In the genomic region with DNA sequence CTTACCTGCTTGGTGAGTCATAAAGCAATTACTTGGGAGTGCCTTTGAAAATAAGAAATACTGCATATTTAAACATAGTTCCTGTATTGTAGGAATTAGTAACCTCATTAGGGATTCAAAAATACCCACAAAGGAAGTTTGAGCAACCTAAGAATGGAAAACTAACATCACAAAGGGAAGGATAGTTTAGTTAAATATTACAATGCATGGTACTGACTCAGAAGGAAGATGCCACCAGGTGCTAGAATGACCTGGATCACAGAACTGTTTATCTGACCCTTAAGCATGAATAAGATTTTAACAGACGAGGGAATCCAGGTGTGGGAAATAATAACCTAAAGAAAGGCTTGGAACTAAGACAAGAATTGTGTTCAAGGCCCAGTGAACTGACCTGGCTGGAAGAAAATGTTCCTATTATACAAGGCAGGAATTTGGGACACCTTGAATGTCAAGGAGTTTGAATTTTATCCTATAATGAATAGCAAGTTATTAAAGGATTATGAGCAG, we compare ENCODE assay signal across 31 cellular contexts.
DNase-seq lines count a peak whose midpoint lies in the region; ATAC-seq, FAIRE-seq and TF ChIP-seq lines count a peak whose summit lies in the region.
"Had no signal": no experiment of that assay in that cellular context is flagged by ENCODE, and none has a peak within 500 bp of the region (broad histone marks: within the 10 kb centered on the region; RNA-seq: fewer than 3 reads in every experiment).

No MANE protein-coding gene starts in this region.

- H3K9me3 Mint-ChIP-seq in activated naive CD8-positive, alpha-beta T cell treated with anti-CD3 and anti-CD28 coated beads, Interleukin-2, amount 50 U/mL, for 24 hours, result peaks cover 10% of the 10 kb centered on the region
- peaks cover 4% of the 10 kb centered on the region for H3K9me3 Mint-ChIP-seq in activated naive CD8-positive, alpha-beta T cell treated with anti-CD3 and anti-CD28 coated beads for 36 hours
- H3K9me3 Mint-ChIP-seq in GM23338, result no peaks in the 10 kb centered on the region

- H3K4me1 Mint-ChIP-seq in activated naive CD8-positive, alpha-beta T cell treated with anti-CD3 and anti-CD28 coated beads, Interleukin-2, amount 50 U/mL, for 24 hours, result peaks cover 9% of the 10 kb centered on the region
- H3K4me1 Mint-ChIP-seq in activated naive CD8-positive, alpha-beta T cell treated with anti-CD3 and anti-CD28 coated beads for 36 hours, result peaks cover 3% of the 10 kb centered on the region
- peaks cover 24% of the 10 kb centered on the region for H3K4me1 Mint-ChIP-seq in GM23338

- H3K9ac ChIP-seq in keratinocyte (ENCODE audit: control insufficient read depth, extremely low read depth, insufficient read depth, low read length), result no peak overlapping the region
- H3K9ac ChIP-seq: parathyroid adenoma had no signal

- DNase-seq in activated naive CD8-positive, alpha-beta T cell treated with anti-CD3 and anti-CD28 coated beads, Interleukin-2, amount 50 U/mL, for 24 hours, result no peak
- no peak for DNase-seq in activated naive CD8-positive, alpha-beta T cell treated with anti-CD3 and anti-CD28 coated beads for 36 hours
- DNase-seq in ascending aorta (ENCODE audit: low spot score in 2 of 2), result no peak
- DNase-seq in keratinocyte (ENCODE audit: low read depth, low spot score), result no peak
- no peak for DNase-seq in thoracic aorta (ENCODE audit: low spot score)
- no peak for DNase-seq in HTR-8/SVneo (ENCODE audit: insufficient read length, low spot score)
- DNase-seq in NCI-H526 treated with DMSO at 0.1 percent for 48 hours (lab: John Stamatoyannopoulos, UW), result no peak
- DNase-seq in GM23338 (ENCODE audit: low spot score), result no peak
- DNase-seq: activated CD4-positive, CD25-positive, alpha-beta regulatory T cell; activated gamma-delta T cell treated with Interleukin-2 at 50 U/mL for 16 hours; activated T-cell treated with anti-CD3 and anti-CD28 coated beads, Interleukin-2, amount 50 U/mL, for 4 hours; Calu3; DMS79; HCEC 1CT; hippocampal formation; mesenchymal stem cell; NCI-H1436; NCI-H2081; NCI-H2227 treated with DMSO at 0.1 percent for 48 hours; NCI-H748 treated with DMSO at 0.1 percent for 48 hours; stimulated activated CD4-positive, alpha-beta T cell treated with anti-CD3 and anti-CD28 coated beads, Interleukin-1b, Interleukin-23, amount 100 ng/mL, for 48 hours; stimulated activated naive CD4-positive, alpha-beta T cell treated with Interleukin-2 at 50 U/mL for 16 hours; testis had no signal

- H3F3A ChIP-seq in GM23338 (replicated peaks; ENCODE audit: low read depth), result no peaks in the 10 kb centered on the region

- peak overlapping the region; percentile 57 to 63 for H3K27ac ChIP-seq in ascending aorta
- H3K27ac ChIP-seq in keratinocyte (ENCODE audit: control insufficient read depth, insufficient read depth, low read length), result peak overlapping the region; percentile 87
- peak overlapping the region; percentile 54 to 66 for H3K27ac ChIP-seq in thoracic aorta
- no peak overlapping the region; the same call in 1 of the 2 replicates for H3K27ac ChIP-seq in GM23338 (ENCODE audit: low read depth)
- H3K27ac ChIP-seq: parathyroid adenoma, right atrium auricular region had no signal

- peak; percentile 28 for ATAC-seq in activated naive CD8-positive, alpha-beta T cell treated with anti-CD3 and anti-CD28 coated beads, Interleukin-2, amount 50 U/mL, for 24 hours
- ATAC-seq in thoracic aorta (ENCODE audit: insufficient number of reproducible peaks, low FRiP score, low read depth) (no peak), GM23338 (no peak)
- ATAC-seq: activated T-cell treated with anti-CD3 and anti-CD28 coated beads, Interleukin-2, amount 50 U/mL, for 4 hours had no signal

- TF ChIP-seq CTCF in ascending aorta (IDR thresholded peaks at IDR 0.05) (no peak), keratinocyte (optimal IDR thresholded peaks at IDR 0.05 in 1 of 3, IDR thresholded peaks at IDR 0.05 in 1 of 3, conservative IDR thresholded peaks at IDR 0.05 in 1 of 3; ENCODE audit: extremely low read depth in 1 of 3, insufficient read depth in 2 of 3, low read length in 3 of 3) (no peak), thoracic aorta (IDR thresholded peaks at IDR 0.05) (no peak), GM23338 (conservative IDR thresholded peaks at IDR 0.05; ENCODE audit: low read depth in 2 of 2) (no peak)

- no peaks in the 10 kb centered on the region for H3K27me3 Mint-ChIP-seq in activated naive CD8-positive, alpha-beta T cell treated with anti-CD3 and anti-CD28 coated beads, Interleukin-2, amount 50 U/mL, for 24 hours
- H3K27me3 Mint-ChIP-seq in activated naive CD8-positive, alpha-beta T cell treated with anti-CD3 and anti-CD28 coated beads for 36 hours, result no peaks in the 10 kb centered on the region
- no peaks in the 10 kb centered on the region for H3K27me3 Mint-ChIP-seq in GM23338 (ENCODE audit: insufficient read depth, low read depth, poor library complexity)
- H3K27me3 Mint-ChIP-seq: central memory CD8-positive, alpha-beta T cell; dendritic cell treated with granulocyte-macrophage colony-stimulating factor and Interleukin-4, amounts not matched to agents 40 ng/mL and 50 ng/mL, for 4 days; IgD-negative memory B cell had no signal

- H3K9me3 ChIP-seq in ascending aorta (no peaks in the 10 kb centered on the region), keratinocyte (ENCODE audit: control insufficient read depth, low read depth, low read length) (no peaks in the 10 kb centered on the region), thoracic aorta (no peaks in the 10 kb centered on the region)
- H3K9me3 ChIP-seq: right atrium auricular region, testis had no signal

- peak; percentile 88 for FAIRE-seq in keratinocyte (lab: Jason Lieb, UNC)
- no peak for FAIRE-seq in HTR-8/SVneo (lab: Jason Lieb, UNC)
- FAIRE-seq: A204.1, G401.6, TTC549 had no signal

- H3K4me3 ChIP-seq in ascending aorta (no peak overlapping the region), keratinocyte (ENCODE audit: control insufficient read depth in 2 of 3, extremely low read depth in 1 of 3, insufficient read depth in 2 of 3, low read depth in 1 of 3, low read length in 3 of 3) (no peak overlapping the region), thoracic aorta (no peak overlapping the region), GM23338 (no peak overlapping the region)
- H3K4me3 ChIP-seq: right atrium auricular region, testis had no signal

- H3K4me1 ChIP-seq in ascending aorta (peaks cover 9 to 36% of the 10 kb centered on the region in 2 donors), keratinocyte (ENCODE audit: control insufficient read depth, extremely low read depth, insufficient read depth, low read length) (peaks cover 29% of the 10 kb centered on the region), thoracic aorta (ENCODE audit: control insufficient read depth in 1 of 2, low read depth in 2 of 2) (peaks cover 14 to 78% of the 10 kb centered on the region in 2 donors), GM23338 (ENCODE audit: insufficient read depth) (peaks cover 11% of the 10 kb centered on the region; the same call in 1 of the 2 replicates)
- H3K4me1 ChIP-seq: parathyroid adenoma had no signal

- H3K4me2 ChIP-seq in keratinocyte (ENCODE audit: control insufficient read depth, extremely low read depth, insufficient read depth, low read depth, low read length) (no peak overlapping the region), GM23338 (no peak overlapping the region)

- no peak overlapping the region for H3K4me3 Mint-ChIP-seq in activated naive CD8-positive, alpha-beta T cell treated with anti-CD3 and anti-CD28 coated beads, Interleukin-2, amount 50 U/mL, for 24 hours
- no peak overlapping the region for H3K4me3 Mint-ChIP-seq in activated naive CD8-positive, alpha-beta T cell treated with anti-CD3 and anti-CD28 coated beads for 36 hours
- H3K4me3 Mint-ChIP-seq in GM23338, result no peak overlapping the region
- H3K4me3 Mint-ChIP-seq: activated T-cell treated with anti-CD3 and anti-CD28 coated beads, Interleukin-2, amount 50 U/mL, for 4 hours; central memory CD8-positive, alpha-beta T cell; dendritic cell treated with granulocyte-macrophage colony-stimulating factor and Interleukin-4, amounts not matched to agents 40 ng/mL and 50 ng/mL, for 4 days; IgD-negative memory B cell had no signal

- H2AFZ ChIP-seq in keratinocyte (ENCODE audit: control insufficient read depth, low read length), result no peak overlapping the region
- H2AFZ ChIP-seq in GM23338, result no peak overlapping the region
- H2AFZ ChIP-seq: parathyroid adenoma had no signal

- dilution Hi-C loops in keratinocyte (cut with MboI; ENCODE audit: extremely low pct_ligation_motif_present, low sequenced_read_pairs), result no loop called here

- no peaks in the 10 kb centered on the region for H3K9me1 ChIP-seq in keratinocyte (ENCODE audit: control insufficient read depth, extremely low read depth, insufficient read depth, low read length)

- H3K36me3 Mint-ChIP-seq in activated naive CD8-positive, alpha-beta T cell treated with anti-CD3 and anti-CD28 coated beads, Interleukin-2, amount 50 U/mL, for 24 hours (ENCODE audit: low read depth), result peaks cover 27% of the 10 kb centered on the region
- peaks cover 14% of the 10 kb centered on the region for H3K36me3 Mint-ChIP-seq in activated naive CD8-positive, alpha-beta T cell treated with anti-CD3 and anti-CD28 coated beads for 36 hours
- H3K36me3 Mint-ChIP-seq in GM23338 (ENCODE audit: low read depth), result 0 out of 3 replicates have a peak, but pooled peaks cover 2% of the 10 kb centered on the region

- H3K36me3 ChIP-seq in ascending aorta (peaks cover 0 to 3% of the 10 kb centered on the region in 2 donors), keratinocyte (ENCODE audit: control insufficient read depth in 2 of 2, extremely low read depth in 1 of 2, insufficient read depth in 2 of 2, low read length in 2 of 2) (no peaks in the 10 kb centered on the region), thoracic aorta (no peaks in the 10 kb centered on the region), GM23338 (ENCODE audit: insufficient read depth) (no peaks in the 10 kb centered on the region)
- H3K36me3 ChIP-seq: right atrium auricular region had no signal

- intact Hi-C loops in ascending aorta (cut with DNase I), result no loop called here

- no peaks in the 10 kb centered on the region for H3K79me2 ChIP-seq in keratinocyte (ENCODE audit: control insufficient read depth, insufficient read depth, low read length)
- no peaks in the 10 kb centered on the region for H3K79me2 ChIP-seq in GM23338 (replicated peaks; ENCODE audit: insufficient read depth)
- H3K79me2 ChIP-seq: parathyroid adenoma had no signal

- no peaks in the 10 kb centered on the region for H3K9me2 ChIP-seq in GM23338 (ENCODE audit: insufficient read depth)

- H3K27ac Mint-ChIP-seq in activated naive CD8-positive, alpha-beta T cell treated with anti-CD3 and anti-CD28 coated beads, Interleukin-2, amount 50 U/mL, for 24 hours, result no peak overlapping the region
- no peak overlapping the region for H3K27ac Mint-ChIP-seq in activated naive CD8-positive, alpha-beta T cell treated with anti-CD3 and anti-CD28 coated beads for 36 hours
- H3K27ac Mint-ChIP-seq in GM23338, result no peak overlapping the region
- H3K27ac Mint-ChIP-seq: dendritic cell treated with granulocyte-macrophage colony-stimulating factor and Interleukin-4, amounts not matched to agents 40 ng/mL and 50 ng/mL, for 4 days; IgD-negative memory B cell had no signal

- H4K20me1 ChIP-seq in keratinocyte (ENCODE audit: control insufficient read depth, extremely low read depth, insufficient read depth, low read length) (no peaks in the 10 kb centered on the region), GM23338 (replicated peaks; ENCODE audit: insufficient read depth) (no peaks in the 10 kb centered on the region)

- H3K27me3 ChIP-seq in ascending aorta (no peaks in the 10 kb centered on the region), keratinocyte (ENCODE audit: control insufficient read depth, extremely low read depth, insufficient read depth, low read length) (no peaks in the 10 kb centered on the region), thoracic aorta (replicated peaks; ENCODE audit: insufficient read depth) (no peaks in the 10 kb centered on the region), GM23338 (ENCODE audit: insufficient read depth) (no peaks in the 10 kb centered on the region)
- H3K27me3 ChIP-seq: right atrium auricular region, testis had no signal
